Comparison of ENCODE assay signal across 1 cellular context in the genomic region with DNA sequence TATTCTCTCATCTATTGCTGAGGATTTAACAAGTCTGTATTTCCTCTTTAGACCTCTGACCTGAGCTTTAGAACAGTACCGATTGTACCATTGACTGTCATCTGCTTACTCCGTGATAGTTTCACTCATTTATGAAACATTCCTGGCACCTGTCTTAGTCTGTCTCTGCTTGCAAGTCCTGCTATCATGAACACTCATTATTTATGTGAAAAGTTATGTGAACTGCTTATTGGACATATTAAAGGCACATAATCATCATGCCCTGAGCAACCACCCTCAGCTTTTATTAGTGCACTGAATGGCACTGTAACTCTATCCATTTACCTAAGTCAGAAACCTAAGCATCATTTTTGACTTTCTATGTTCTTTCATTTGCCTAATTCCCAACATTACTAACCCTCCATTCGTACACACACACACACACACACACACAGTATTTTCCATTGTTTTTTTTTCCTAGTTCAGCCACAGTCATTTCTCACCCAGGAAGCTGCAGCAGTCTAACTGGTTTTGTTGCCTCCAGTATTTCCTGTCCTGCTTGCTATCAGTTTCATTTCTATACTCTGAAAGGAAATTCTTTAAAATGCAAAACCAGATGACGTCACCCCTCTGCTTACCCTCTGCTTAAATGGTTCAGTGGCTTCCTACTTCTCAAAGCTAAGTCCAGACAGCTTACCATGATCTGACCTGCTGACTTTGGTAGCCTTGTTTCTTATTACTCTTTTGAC.
TF ChIP-seq lines count a peak whose summit lies in the region.

No MANE protein-coding gene starts in this region.

TF ChIP-seq in GM12878, 131 proteins besides CTCF, POLR2A, EP300 and RAD21 (continued from another document and continues in another):
- TF ChIP-seq, protein P1, sequence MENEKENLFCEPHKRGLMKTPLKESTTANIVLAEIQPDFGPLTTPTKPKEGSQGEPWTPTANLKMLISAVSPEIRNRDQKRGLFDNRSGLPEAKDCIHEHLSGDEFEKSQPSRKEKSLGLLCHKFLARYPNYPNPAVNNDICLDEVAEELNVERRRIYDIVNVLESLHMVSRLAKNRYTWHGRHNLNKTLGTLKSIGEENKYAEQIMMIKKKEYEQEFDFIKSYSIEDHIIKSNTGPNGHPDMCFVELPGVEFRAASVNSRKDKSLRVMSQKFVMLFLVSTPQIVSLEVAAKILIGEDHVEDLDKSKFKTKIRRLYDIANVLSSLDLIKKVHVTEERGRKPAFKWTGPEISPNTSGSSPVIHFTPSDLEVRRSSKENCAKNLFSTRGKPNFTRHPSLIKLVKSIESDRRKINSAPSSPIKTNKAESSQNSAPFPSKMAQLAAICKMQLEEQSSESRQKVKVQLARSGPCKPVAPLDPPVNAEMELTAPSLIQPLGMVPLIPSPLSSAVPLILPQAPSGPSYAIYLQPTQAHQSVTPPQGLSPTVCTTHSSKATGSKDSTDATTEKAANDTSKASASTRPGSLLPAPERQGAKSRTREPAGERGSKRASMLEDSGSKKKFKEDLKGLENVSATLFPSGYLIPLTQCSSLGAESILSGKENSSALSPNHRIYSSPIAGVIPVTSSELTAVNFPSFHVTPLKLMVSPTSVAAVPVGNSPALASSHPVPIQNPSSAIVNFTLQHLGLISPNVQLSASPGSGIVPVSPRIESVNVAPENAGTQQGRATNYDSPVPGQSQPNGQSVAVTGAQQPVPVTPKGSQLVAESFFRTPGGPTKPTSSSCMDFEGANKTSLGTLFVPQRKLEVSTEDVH (IDR thresholded peaks at IDR 0.05; ENCODE audit: low read depth, partially characterized antibody): peak; percentile 42
- TF ChIP-seq SREBF1 (IDR thresholded peaks at IDR 0.05; ENCODE audit: low read length) (0 out of 2 replicates have a peak, but pooled peaks have one; percentile 65), NBN (IDR thresholded peaks at IDR 0.05) (peak; percentile 98), GABPA (IDR thresholded peaks at IDR 0.05; ENCODE audit: low read depth) (peak; percentile 56; the same call in 1 of the 2 replicates), BCL11A (IDR thresholded peaks at IDR 0.05; ENCODE audit: low read depth, low read length) (peak; percentile 30; the same call in 1 of the 2 replicates), NR2F1 (conservative IDR thresholded peaks at IDR 0.05) (peak; percentile 55), GATAD2B (conservative IDR thresholded peaks at IDR 0.05; ENCODE audit: low read depth) (0 out of 2 replicates have a peak, but pooled peaks have one; percentile 55), NFIC (IDR thresholded peaks at IDR 0.05; ENCODE audit: low read depth, low read length) (peak; percentile 87), BHLHE40 (IDR thresholded peaks at IDR 0.05; ENCODE audit: borderline replicate concordance in 1 of 2, low read depth in 2 of 2, low read length in 1 of 2) (no peak), KDM1A (IDR thresholded peaks at IDR 0.05; ENCODE audit: borderline replicate concordance) (no peak), ZNF384 (IDR thresholded peaks at IDR 0.05; ENCODE audit: borderline replicate concordance, low read depth, low read length) (peak; percentile 78), RUNX3 (IDR thresholded peaks at IDR 0.05; ENCODE audit: low read length) (peak; percentile 71), ETV6 (conservative IDR thresholded peaks at IDR 0.05 in 1 of 2, IDR thresholded peaks at IDR 0.05 in 1 of 2; ENCODE audit: borderline replicate concordance in 1 of 2, low read depth in 1 of 2) (peak in 1 of 2 experiments; percentile 97; a peak in 2 of 4 replicates), SREBF2 (IDR thresholded peaks at IDR 0.05; ENCODE audit: low read length) (peak; percentile 49; the same call in 1 of the 2 replicates), PAX5 (IDR thresholded peaks at IDR 0.05; ENCODE audit: borderline replicate concordance, low read depth, low read length) (peak; percentile 58; the same call in 1 of the 2 replicates), HCFC1 (IDR thresholded peaks at IDR 0.05; ENCODE audit: low read length) (no peak), SPI1 (IDR thresholded peaks at IDR 0.05; ENCODE audit: borderline replicate concordance, insufficient read depth, low read depth, low read length) (no peak), MEF2A (IDR thresholded peaks at IDR 0.05; ENCODE audit: insufficient read depth, low read depth, low read length) (0 out of 2 replicates have a peak, but pooled peaks have one; percentile 22), CREB1 (IDR thresholded peaks at IDR 0.05; ENCODE audit: low read depth) (peak; percentile 77), EGR1 (IDR thresholded peaks at IDR 0.05; ENCODE audit: borderline replicate concordance in 1 of 2, low read depth in 2 of 2, low read length in 2 of 2) (0 out of 3 replicates have a peak, but pooled peaks of 1 of the 2 experiments have one; percentile 36), IKZF1 (conservative IDR thresholded peaks at IDR 0.05) (peak; percentile 90), PML (IDR thresholded peaks at IDR 0.05; ENCODE audit: low read length) (no peak), CREM (IDR thresholded peaks at IDR 0.05; ENCODE audit: low read depth) (peak; percentile 77), FOXM1 (IDR thresholded peaks at IDR 0.05; ENCODE audit: low read depth, low read length) (peak; percentile 51), ZSCAN29 (IDR thresholded peaks at IDR 0.05) (no peak), CBX5 (IDR thresholded peaks at IDR 0.05; ENCODE audit: low read depth) (0 out of 2 replicates have a peak, but pooled peaks have one; percentile 43), RFX5 (IDR thresholded peaks at IDR 0.05; ENCODE audit: low read depth, low read length) (0 out of 2 replicates have a peak, but pooled peaks have one; percentile 35)
- TF ChIP-seq, protein P2, sequence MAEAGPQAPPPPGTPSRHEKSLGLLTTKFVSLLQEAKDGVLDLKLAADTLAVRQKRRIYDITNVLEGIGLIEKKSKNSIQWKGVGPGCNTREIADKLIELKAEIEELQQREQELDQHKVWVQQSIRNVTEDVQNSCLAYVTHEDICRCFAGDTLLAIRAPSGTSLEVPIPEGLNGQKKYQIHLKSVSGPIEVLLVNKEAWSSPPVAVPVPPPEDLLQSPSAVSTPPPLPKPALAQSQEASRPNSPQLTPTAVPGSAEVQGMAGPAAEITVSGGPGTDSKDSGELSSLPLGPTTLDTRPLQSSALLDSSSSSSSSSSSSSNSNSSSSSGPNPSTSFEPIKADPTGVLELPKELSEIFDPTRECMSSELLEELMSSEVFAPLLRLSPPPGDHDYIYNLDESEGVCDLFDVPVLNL (IDR thresholded peaks at IDR 0.05; ENCODE audit: low read depth, low read length): peak; percentile 17; the same call in 1 of the 2 replicates
- TF ChIP-seq, protein P3, sequence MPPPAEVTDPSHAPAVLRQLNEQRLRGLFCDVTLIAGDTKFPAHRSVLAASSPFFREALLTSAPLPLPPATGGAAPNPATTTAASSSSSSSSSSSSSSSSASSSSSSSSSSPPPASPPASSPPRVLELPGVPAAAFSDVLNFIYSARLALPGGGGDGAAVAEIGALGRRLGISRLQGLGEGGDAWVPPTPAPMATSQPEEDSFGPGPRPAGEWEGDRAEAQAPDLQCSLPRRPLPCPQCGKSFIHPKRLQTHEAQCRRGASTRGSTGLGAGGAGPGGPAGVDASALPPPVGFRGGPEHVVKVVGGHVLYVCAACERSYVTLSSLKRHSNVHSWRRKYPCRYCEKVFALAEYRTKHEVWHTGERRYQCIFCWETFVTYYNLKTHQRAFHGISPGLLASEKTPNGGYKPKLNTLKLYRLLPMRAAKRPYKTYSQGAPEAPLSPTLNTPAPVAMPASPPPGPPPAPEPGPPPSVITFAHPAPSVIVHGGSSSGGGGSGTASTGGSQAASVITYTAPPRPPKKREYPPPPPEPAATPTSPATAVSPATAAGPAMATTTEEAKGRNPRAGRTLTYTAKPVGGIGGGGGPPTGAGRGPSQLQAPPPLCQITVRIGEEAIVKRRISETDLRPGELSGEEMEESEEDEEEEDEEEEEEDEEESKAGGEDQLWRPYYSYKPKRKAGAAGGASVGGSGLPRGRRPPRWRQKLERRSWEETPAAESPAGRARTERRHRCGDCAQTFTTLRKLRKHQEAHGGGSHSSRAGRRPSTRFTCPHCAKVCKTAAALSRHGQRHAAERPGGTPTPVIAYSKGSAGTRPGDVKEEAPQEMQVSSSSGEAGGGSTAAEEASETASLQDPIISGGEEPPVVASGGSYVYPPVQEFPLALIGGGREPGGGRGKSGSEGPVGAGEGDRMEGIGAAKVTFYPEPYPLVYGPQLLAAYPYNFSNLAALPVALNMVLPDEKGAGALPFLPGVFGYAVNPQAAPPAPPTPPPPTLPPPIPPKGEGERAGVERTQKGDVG (CRISPR knock-in tag; IDR thresholded peaks at IDR 0.05): peak; percentile 91
- TF ChIP-seq, protein P4, sequence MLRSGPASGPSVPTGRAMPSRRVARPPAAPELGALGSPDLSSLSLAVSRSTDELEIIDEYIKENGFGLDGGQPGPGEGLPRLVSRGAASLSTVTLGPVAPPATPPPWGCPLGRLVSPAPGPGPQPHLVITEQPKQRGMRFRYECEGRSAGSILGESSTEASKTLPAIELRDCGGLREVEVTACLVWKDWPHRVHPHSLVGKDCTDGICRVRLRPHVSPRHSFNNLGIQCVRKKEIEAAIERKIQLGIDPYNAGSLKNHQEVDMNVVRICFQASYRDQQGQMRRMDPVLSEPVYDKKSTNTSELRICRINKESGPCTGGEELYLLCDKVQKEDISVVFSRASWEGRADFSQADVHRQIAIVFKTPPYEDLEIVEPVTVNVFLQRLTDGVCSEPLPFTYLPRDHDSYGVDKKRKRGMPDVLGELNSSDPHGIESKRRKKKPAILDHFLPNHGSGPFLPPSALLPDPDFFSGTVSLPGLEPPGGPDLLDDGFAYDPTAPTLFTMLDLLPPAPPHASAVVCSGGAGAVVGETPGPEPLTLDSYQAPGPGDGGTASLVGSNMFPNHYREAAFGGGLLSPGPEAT (IDR thresholded peaks at IDR 0.05; ENCODE audit: low read depth): peak; percentile 71
- TF ChIP-seq, protein P5, sequence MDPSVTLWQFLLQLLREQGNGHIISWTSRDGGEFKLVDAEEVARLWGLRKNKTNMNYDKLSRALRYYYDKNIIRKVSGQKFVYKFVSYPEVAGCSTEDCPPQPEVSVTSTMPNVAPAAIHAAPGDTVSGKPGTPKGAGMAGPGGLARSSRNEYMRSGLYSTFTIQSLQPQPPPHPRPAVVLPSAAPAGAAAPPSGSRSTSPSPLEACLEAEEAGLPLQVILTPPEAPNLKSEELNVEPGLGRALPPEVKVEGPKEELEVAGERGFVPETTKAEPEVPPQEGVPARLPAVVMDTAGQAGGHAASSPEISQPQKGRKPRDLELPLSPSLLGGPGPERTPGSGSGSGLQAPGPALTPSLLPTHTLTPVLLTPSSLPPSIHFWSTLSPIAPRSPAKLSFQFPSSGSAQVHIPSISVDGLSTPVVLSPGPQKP (IDR thresholded peaks at IDR 0.05; ENCODE audit: low read depth, low read length): 0 out of 2 replicates have a peak, but pooled peaks have one; percentile 41
- TF ChIP-seq, protein P6, sequence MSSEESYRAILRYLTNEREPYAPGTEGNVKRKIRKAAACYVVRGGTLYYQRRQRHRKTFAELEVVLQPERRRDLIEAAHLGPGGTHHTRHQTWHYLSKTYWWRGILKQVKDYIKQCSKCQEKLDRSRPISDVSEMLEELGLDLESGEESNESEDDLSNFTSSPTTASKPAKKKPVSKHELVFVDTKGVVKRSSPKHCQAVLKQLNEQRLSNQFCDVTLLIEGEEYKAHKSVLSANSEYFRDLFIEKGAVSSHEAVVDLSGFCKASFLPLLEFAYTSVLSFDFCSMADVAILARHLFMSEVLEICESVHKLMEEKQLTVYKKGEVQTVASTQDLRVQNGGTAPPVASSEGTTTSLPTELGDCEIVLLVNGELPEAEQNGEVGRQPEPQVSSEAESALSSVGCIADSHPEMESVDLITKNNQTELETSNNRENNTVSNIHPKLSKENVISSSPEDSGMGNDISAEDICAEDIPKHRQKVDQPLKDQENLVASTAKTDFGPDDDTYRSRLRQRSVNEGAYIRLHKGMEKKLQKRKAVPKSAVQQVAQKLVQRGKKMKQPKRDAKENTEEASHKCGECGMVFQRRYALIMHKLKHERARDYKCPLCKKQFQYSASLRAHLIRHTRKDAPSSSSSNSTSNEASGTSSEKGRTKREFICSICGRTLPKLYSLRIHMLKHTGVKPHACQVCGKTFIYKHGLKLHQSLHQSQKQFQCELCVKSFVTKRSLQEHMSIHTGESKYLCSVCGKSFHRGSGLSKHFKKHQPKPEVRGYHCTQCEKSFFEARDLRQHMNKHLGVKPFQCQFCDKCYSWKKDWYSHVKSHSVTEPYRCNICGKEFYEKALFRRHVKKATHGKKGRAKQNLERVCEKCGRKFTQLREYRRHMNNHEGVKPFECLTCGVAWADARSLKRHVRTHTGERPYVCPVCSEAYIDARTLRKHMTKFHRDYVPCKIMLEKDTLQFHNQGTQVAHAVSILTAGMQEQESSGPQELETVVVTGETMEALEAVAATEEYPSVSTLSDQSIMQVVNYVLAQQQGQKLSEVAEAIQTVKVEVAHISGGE (CRISPR knock-in tag; IDR thresholded peaks at IDR 0.05): peak; percentile 54; the same call in 1 of the 2 replicates
- TF ChIP-seq, protein P7, sequence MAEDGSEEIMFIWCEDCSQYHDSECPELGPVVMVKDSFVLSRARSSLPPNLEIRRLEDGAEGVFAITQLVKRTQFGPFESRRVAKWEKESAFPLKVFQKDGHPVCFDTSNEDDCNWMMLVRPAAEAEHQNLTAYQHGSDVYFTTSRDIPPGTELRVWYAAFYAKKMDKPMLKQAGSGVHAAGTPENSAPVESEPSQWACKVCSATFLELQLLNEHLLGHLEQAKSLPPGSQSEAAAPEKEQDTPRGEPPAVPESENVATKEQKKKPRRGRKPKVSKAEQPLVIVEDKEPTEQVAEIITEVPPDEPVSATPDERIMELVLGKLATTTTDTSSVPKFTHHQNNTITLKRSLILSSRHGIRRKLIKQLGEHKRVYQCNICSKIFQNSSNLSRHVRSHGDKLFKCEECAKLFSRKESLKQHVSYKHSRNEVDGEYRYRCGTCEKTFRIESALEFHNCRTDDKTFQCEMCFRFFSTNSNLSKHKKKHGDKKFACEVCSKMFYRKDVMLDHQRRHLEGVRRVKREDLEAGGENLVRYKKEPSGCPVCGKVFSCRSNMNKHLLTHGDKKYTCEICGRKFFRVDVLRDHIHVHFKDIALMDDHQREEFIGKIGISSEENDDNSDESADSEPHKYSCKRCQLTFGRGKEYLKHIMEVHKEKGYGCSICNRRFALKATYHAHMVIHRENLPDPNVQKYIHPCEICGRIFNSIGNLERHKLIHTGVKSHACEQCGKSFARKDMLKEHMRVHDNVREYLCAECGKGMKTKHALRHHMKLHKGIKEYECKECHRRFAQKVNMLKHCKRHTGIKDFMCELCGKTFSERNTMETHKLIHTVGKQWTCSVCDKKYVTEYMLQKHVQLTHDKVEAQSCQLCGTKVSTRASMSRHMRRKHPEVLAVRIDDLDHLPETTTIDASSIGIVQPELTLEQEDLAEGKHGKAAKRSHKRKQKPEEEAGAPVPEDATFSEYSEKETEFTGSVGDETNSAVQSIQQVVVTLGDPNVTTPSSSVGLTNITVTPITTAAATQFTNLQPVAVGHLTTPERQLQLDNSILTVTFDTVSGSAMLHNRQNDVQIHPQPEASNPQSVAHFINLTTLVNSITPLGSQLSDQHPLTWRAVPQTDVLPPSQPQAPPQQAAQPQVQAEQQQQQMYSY (CRISPR knock-in tag; IDR thresholded peaks at IDR 0.05): peak; percentile 84
- TF ChIP-seq, protein P8, sequence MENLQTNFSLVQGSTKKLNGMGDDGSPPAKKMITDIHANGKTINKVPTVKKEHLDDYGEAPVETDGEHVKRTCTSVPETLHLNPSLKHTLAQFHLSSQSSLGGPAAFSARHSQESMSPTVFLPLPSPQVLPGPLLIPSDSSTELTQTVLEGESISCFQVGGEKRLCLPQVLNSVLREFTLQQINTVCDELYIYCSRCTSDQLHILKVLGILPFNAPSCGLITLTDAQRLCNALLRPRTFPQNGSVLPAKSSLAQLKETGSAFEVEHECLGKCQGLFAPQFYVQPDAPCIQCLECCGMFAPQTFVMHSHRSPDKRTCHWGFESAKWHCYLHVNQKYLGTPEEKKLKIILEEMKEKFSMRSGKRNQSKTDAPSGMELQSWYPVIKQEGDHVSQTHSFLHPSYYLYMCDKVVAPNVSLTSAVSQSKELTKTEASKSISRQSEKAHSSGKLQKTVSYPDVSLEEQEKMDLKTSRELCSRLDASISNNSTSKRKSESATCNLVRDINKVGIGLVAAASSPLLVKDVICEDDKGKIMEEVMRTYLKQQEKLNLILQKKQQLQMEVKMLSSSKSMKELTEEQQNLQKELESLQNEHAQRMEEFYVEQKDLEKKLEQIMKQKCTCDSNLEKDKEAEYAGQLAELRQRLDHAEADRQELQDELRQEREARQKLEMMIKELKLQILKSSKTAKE (IDR thresholded peaks at IDR 0.05; ENCODE audit: low read depth, poor library complexity, severe bottlenecking): peak; percentile 87
